16 cellular contexts compared by ENCODE assay signal in the genomic region with DNA sequence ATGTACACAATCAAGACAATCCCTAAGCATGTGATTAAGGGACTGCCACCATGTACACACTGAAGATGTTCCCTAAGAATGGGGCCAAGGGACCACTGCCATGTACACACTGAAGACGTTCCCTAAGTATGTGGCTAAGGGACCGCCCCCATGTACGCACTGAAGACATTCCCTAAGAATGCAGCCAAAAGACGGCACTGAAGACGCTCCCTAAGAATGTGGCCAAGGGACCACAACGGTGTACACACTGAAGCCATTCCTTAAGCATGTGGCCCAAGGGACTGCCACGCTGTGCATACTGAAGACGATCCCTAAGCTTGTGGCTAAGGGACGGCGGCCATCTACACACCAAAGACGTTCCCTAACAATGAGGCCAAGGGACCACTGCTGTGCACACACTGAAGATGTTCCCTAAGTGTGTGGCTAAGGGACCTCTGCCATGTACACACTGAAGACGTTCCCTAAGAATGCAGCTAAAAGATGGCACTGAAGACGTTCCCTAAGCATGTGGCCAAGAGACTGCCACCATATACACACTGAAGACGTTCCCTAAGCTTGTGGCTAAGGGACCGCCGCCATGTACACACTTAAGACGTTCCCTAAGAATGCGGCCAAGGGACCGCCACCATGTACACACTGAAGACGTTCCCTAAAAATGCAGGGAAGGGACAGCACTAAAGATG. TPM values are rescaled to one million over a fixed set of nuclear protein-coding genes. Genes with fewer than 3 reads are reported as not detected.
DNase-seq lines count a peak whose midpoint lies in the region; ATAC-seq and TF ChIP-seq lines count a peak whose summit lies in the region.
"Had no signal": no experiment of that assay in that cellular context is flagged by ENCODE, and none has a peak within 500 bp of the region (broad histone marks: within the 10 kb centered on the region; RNA-seq: fewer than 3 reads in every experiment).

No MANE protein-coding gene starts in this region.

- H3K36me3 Mint-ChIP-seq in H9 (ENCODE audit: insufficient read depth in 1 of 3, low read depth in 3 of 3) = peaks cover 16 to 36% (median 33%) of the 10 kb centered on the region in 3 experiments
- H3K36me3 Mint-ChIP-seq in WTC11 = peaks cover 12% of the 10 kb centered on the region

- ATAC-seq in WTC11 (peak; percentile 12), GM18868 (IDR thresholded peaks at IDR 0.05; ENCODE audit: unreplicated experiment) (no peak)
- ATAC-seq: Panc1, Right ventricle myocardium inferior had no signal

- TF ChIP-seq CTCF in H9 (conservative IDR thresholded peaks at IDR 0.05) (no peak), WTC11 (IDR thresholded peaks at IDR 0.05) (no peak), testis (IDR thresholded peaks at IDR 0.05) (peak in 1 of 3 experiments; percentile 16)

- intact Hi-C loops in testis (cut with DNase I; ENCODE audit: low total_unique reads) = no loop called here

- no peak overlapping the region for H4K8ac ChIP-seq in H9 (replicated peaks; ENCODE audit: insufficient read length, low read depth, low read length)

- no peak overlapping the region for H2AFZ ChIP-seq in H9 (ENCODE audit: low read length)

- H3K27ac ChIP-seq in H9 (ENCODE audit: insufficient read length, low read depth, low read length) (no peak overlapping the region), iPS-20b (ENCODE audit: low read length) (peak overlapping the region; percentile 4), testis (no peak overlapping the region)
- H3K27ac ChIP-seq: KMS-11 had no signal

- no peak overlapping the region for H4K91ac ChIP-seq in H9 (ENCODE audit: insufficient read length, low read depth, low read length)

- CTCF ChIA-PET in WTC11 (lab: Charles Lee) = no interaction called here

- H3K36me3 ChIP-seq in iPS-20b (ENCODE audit: insufficient read depth, low read depth, low read length) (no peaks in the 10 kb centered on the region; the same call in 1 of the 2 replicates), testis (ENCODE audit: low read depth, missing control alignments) (no peaks in the 10 kb centered on the region)

- POLR2A ChIA-PET in WTC11 (lab: Charles Lee) = no interaction called here

- TF ChIP-seq POLR2A in testis (IDR thresholded peaks at IDR 0.05) = no peak

- H3K4ac ChIP-seq in H9 (ENCODE audit: low read depth, low read length) = no peak overlapping the region

- H2BK20ac ChIP-seq in H9 (ENCODE audit: low read depth, low read length, poor library complexity, severe bottlenecking) = no peak overlapping the region

- no peak overlapping the region for H2BK120ac ChIP-seq in H9 (ENCODE audit: low read depth, low read length, poor library complexity, severe bottlenecking)

- H3K4me2 ChIP-seq in H9 (ENCODE audit: insufficient read depth, insufficient read length, low read length) = no peak overlapping the region
- H3K4me2 ChIP-seq: KMS-11 had no signal

- no peak overlapping the region for H3K18ac ChIP-seq in H9 (ENCODE audit: insufficient read length, low read depth, low read length)

- H3K9ac ChIP-seq in H9 (ENCODE audit: extremely low read depth, insufficient read length, low read length) = no peak overlapping the region
- H3K9ac ChIP-seq in iPS-20b (ENCODE audit: low read depth, low read length) = no peak overlapping the region
- H3K9ac ChIP-seq: KMS-11 had no signal

- H3K9me3 ChIP-seq in H9 (ENCODE audit: control insufficient read depth, low read depth, low read length) (no peaks in the 10 kb centered on the region), iPS-20b (ENCODE audit: insufficient read depth, low read depth, low read length) (peaks cover 8% of the 10 kb centered on the region), testis (no peaks in the 10 kb centered on the region)

- H3K27me3 Mint-ChIP-seq in H9 (ENCODE audit: low read depth) (0 out of 2 replicates have a peak, but pooled peaks cover 3% of the 10 kb centered on the region), WTC11 (ENCODE audit: low read depth) (peaks cover 2% of the 10 kb centered on the region; the same call in 1 of the 2 replicates)

- H3K4me3 Mint-ChIP-seq in H9 = no peak overlapping the region
- H3K4me3 Mint-ChIP-seq in WTC11 = no peak overlapping the region

- H2BK15ac ChIP-seq in H9 (ENCODE audit: low read depth, low read length) = no peak overlapping the region

- no peak overlapping the region for H4K5ac ChIP-seq in H9 (ENCODE audit: insufficient read length, low read depth, low read length)

- no peak overlapping the region for H2BK12ac ChIP-seq in H9 (ENCODE audit: insufficient read length, low read depth, low read length)

- no CpG with 5 or more reads among the region's 20 CpGs for WGBS in H9 (ENCODE audit: extremely low coverage, insufficient read length, low lambda C conversion rate)
- 78 to 88% methylated on average over 20 of the region's 20 CpGs for WGBS in testis, 2 donors

- H3T11ph ChIP-seq in H9 (ENCODE audit: low read length) = no peak overlapping the region

- H3K56ac ChIP-seq in H9 (ENCODE audit: insufficient read length, low read depth, low read length) = no peak overlapping the region

- no peaks in the 10 kb centered on the region for H3K27me3 ChIP-seq in H9 (ENCODE audit: insufficient read depth, low read length)
- no peaks in the 10 kb centered on the region for H3K27me3 ChIP-seq in iPS-20b (ENCODE audit: insufficient read depth, low read length)
- no peaks in the 10 kb centered on the region for H3K27me3 ChIP-seq in testis

- H2BK5ac ChIP-seq in H9 (ENCODE audit: insufficient read length, low read length) = no peak overlapping the region

- H3K4me1 Mint-ChIP-seq in H9 (peaks cover 16 to 31% of the 10 kb centered on the region in 2 experiments), WTC11 (peaks cover 8% of the 10 kb centered on the region)

- no peak overlapping the region for H3K23ac ChIP-seq in H9 (ENCODE audit: insufficient read length, low read depth, low read length)

- H3K4me1 ChIP-seq in H9 (ENCODE audit: insufficient read depth, low read length) = no peaks in the 10 kb centered on the region
- no peaks in the 10 kb centered on the region for H3K4me1 ChIP-seq in iPS-20b (ENCODE audit: insufficient read depth, low read length)
- H3K4me1 ChIP-seq in testis = no peaks in the 10 kb centered on the region

- peaks cover 5% of the 10 kb centered on the region for H4K20me1 ChIP-seq in H9 (ENCODE audit: control insufficient read depth, insufficient read depth, insufficient read length)

- no peak overlapping the region for H3K4me3 ChIP-seq in iPS-20b (ENCODE audit: low read length)
- H3K4me3 ChIP-seq in testis = no peak overlapping the region

- no peaks in the 10 kb centered on the region for H3K23me2 ChIP-seq in H9 (ENCODE audit: insufficient read length, low read depth, low read length, poor library complexity, severe bottlenecking)

- H3K27ac Mint-ChIP-seq in H9 (peak overlapping the region in 2 of 3 experiments; percentile 13 to 70; a peak in 2 of 7 replicates), WTC11 (0 out of 2 replicates have a peak overlapping the region, but pooled peaks have one; percentile 59)

- peaks cover 8% of the 10 kb centered on the region in 2 experiments for H3K9me3 Mint-ChIP-seq in H9
- peaks cover 21% of the 10 kb centered on the region for H3K9me3 Mint-ChIP-seq in WTC11

- H3K14ac ChIP-seq in H9 (ENCODE audit: insufficient read depth, low read length) = no peak overlapping the region

- H2AK5ac ChIP-seq in H9 (ENCODE audit: insufficient read length, low read length) = no peak overlapping the region

- DNase-seq in H9 (peak; percentile 62), WTC11 (ENCODE audit: low spot score) (no peak), testis (peak; percentile 68), NCI-H187 (lab: John Stamatoyannopoulos, UW) (no peak)
- no peak for DNase-seq in stimulated activated CD4-positive, alpha-beta T cell treated with anti-CD3 and anti-CD28 coated beads, Interleukin-15, amount 100 ng/mL, for 24 hours
- DNase-seq: DMS53, H7, NCI-H1048, NCI-H146, NCI-H2081 treated with DMSO at 0.1 percent for 48 hours, NCI-H524 had no signal

- peaks cover 7% of the 10 kb centered on the region; the same call in 1 of the 2 replicates for H3K79me2 ChIP-seq in H9 (ENCODE audit: insufficient read depth, low read length)

- H3K79me1 ChIP-seq in H9 (ENCODE audit: insufficient read depth, low read depth, low read length, poor library complexity, severe bottlenecking) = peaks cover 6% of the 10 kb centered on the region

TF ChIP-seq in WTC11, 78 proteins besides CTCF, POLR2A, EP300 and RAD21 (continues in another document):
- TF ChIP-seq, protein P1, sequence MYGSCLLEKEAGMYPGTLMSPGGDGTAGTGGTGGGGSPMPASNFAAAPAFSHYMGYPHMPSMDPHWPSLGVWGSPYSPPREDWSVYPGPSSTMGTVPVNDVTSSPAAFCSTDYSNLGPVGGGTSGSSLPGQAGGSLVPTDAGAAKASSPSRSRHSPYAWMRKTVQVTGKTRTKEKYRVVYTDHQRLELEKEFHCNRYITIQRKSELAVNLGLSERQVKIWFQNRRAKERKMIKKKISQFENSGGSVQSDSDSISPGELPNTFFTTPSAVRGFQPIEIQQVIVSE (CRISPR knock-in tag; IDR thresholded peaks at IDR 0.05; ENCODE audit: borderline replicate concordance) = no peak
- no peak for TF ChIP-seq JUN (CRISPR knock-in tag; IDR thresholded peaks at IDR 0.05)
- no peak for TF ChIP-seq ESRRA (CRISPR knock-in tag; IDR thresholded peaks at IDR 0.05; ENCODE audit: borderline replicate concordance)
- TF ChIP-seq ZNF317 (CRISPR knock-in tag; IDR thresholded peaks at IDR 0.05; ENCODE audit: borderline replicate concordance, low read depth) = no peak

RNA-seq across cellular contexts. Expression of a gene that starts 26.4 kb away (rescaled TPM):
- total RNA-seq in H9 (2021) (42.3 and 44.0 TPM in 2 replicates), WTC11 (2021) (28.2 to 34.3 TPM (median 33.4 TPM) in 3 replicates), testis (10 to 100 TPM; 29.2 to 31.3 TPM)
- polyA plus RNA-seq in testis (ENCODE audit: insufficient read depth, low read depth, low replicate concordance) = 15.3 TPM

RNA-seq across cellular contexts. Expression of a gene that starts 26.4 kb away (rescaled TPM):
- total RNA-seq in H9 (2021) (61.1 and 63.8 TPM in 2 replicates), WTC11 (2021) (45.1 to 49.2 TPM (median 47.3 TPM) in 3 replicates), testis (10 to 100 TPM; 47.2 to 77.0 TPM)
- polyA plus RNA-seq in testis (ENCODE audit: insufficient read depth, low read depth, low replicate concordance) = 24.2 TPM

Comparison
In these comparisons a context has a peak if more than half of its experiments do, and no peak if none do; other contexts are left out.
1. DNase-seq: peak in H9 (single experiment) and testis (single experiment); none in WTC11 (single experiment), stimulated activated CD4-positive, alpha-beta T cell treated with anti-CD3 and anti-CD28 coated beads, Interleukin-15, amount 100 ng/mL, for 24 hours (single experiment) and NCI-H187 (0 of 2).